19 cellular contexts compared by ENCODE assay signal in genomic region chr12:45737638-45738037, GRCh38. TPM values are rescaled to one million over a fixed set of nuclear protein-coding genes. Genes with fewer than 3 reads are reported as not detected.
DNase-seq lines count a peak whose midpoint lies in the region; ATAC-seq, FAIRE-seq and TF ChIP-seq lines count a peak whose summit lies in the region.
"Had no signal": no experiment of that assay in that cellular context is flagged by ENCODE, and none has a peak within 500 bp of the region (broad histone marks: within the 10 kb centered on the region; RNA-seq: fewer than 3 reads in every experiment).

No MANE protein-coding gene starts in this region.

- no peaks in the 10 kb centered on the region for H3K27me3 Mint-ChIP-seq in activated naive CD8-positive, alpha-beta T cell
- H3K27me3 Mint-ChIP-seq in activated naive CD8-positive, alpha-beta T cell treated with anti-CD3 and anti-CD28 coated beads, Interleukin-2, amount 50 U/mL, for 24 hours = no peaks in the 10 kb centered on the region

- CTCF ChIA-PET in GM12878 (lab: Yijun Ruan, JAX) = no interaction called here

- no TSS peak for BruUV-seq in GM12878 (replicated peaks; lab: Mats Ljungman, UMichigan)

- peaks cover 10% of the 10 kb centered on the region; the same call in 2 of the 3 replicates for H3K9me3 ChIP-seq in GM12878 (replicated peaks; ENCODE audit: control insufficient read depth, insufficient read depth, low read length)

- peaks cover 15% of the 10 kb centered on the region for H3K36me3 Mint-ChIP-seq in activated naive CD8-positive, alpha-beta T cell
- peaks cover 48% of the 10 kb centered on the region for H3K36me3 Mint-ChIP-seq in activated naive CD8-positive, alpha-beta T cell treated with anti-CD3 and anti-CD28 coated beads, Interleukin-2, amount 50 U/mL, for 24 hours (ENCODE audit: low read depth)

- H3K4me3 Mint-ChIP-seq in activated naive CD8-positive, alpha-beta T cell = no peak overlapping the region
- no peak overlapping the region for H3K4me3 Mint-ChIP-seq in activated naive CD8-positive, alpha-beta T cell treated with anti-CD3 and anti-CD28 coated beads, Interleukin-2, amount 50 U/mL, for 24 hours
- H3K4me3 Mint-ChIP-seq: CD8-positive, alpha-beta T cell had no signal

- H3K9ac ChIP-seq in KMS-11 (no peak overlapping the region), GM12878 (ENCODE audit: control insufficient read depth, insufficient read depth, low read length) (no peak overlapping the region)

- no peaks in the 10 kb centered on the region for H3K9me3 Mint-ChIP-seq in activated naive CD8-positive, alpha-beta T cell (ENCODE audit: low read depth)
- peaks cover 4% of the 10 kb centered on the region for H3K9me3 Mint-ChIP-seq in activated naive CD8-positive, alpha-beta T cell treated with anti-CD3 and anti-CD28 coated beads, Interleukin-2, amount 50 U/mL, for 24 hours

- POLR2A ChIA-PET in GM12878 (lab: Charles Lee) = no interaction called here

- TF ChIP-seq RAD21 in GM12878 (IDR thresholded peaks at IDR 0.05; ENCODE audit: insufficient read depth, low read depth, low read length) = no peak

- in situ Hi-C loops in GM12878 (cut with MboI) = no loop called here

- peaks cover 12% of the 10 kb centered on the region; the same call in 1 of the 2 replicates for H4K20me1 ChIP-seq in KMS-11 (ENCODE audit: insufficient read depth)
- H4K20me1 ChIP-seq in GM12878 (ENCODE audit: control insufficient read depth, insufficient read depth) = no peaks in the 10 kb centered on the region

- FAIRE-seq in GM12878 (lab: Jason Lieb, UNC) = no peak
- FAIRE-seq: K562, RCC 7860 had no signal

- H3K27me3 ChIP-seq in KMS-11 (ENCODE audit: insufficient read depth, low read depth) (no peaks in the 10 kb centered on the region), GM12878 (replicated peaks in 1 of 2; ENCODE audit: control insufficient read depth in 2 of 2, insufficient read depth in 2 of 2, low read length in 1 of 2) (no peaks in the 10 kb centered on the region)
- H3K27me3 ChIP-seq: BE2C had no signal

- peaks cover 100% of the 10 kb centered on the region for H3K79me2 ChIP-seq in KMS-11 (ENCODE audit: insufficient read depth, low read depth)
- peaks cover 85% of the 10 kb centered on the region for H3K79me2 ChIP-seq in GM12878 (ENCODE audit: control insufficient read depth, insufficient read depth, low read length)

- intact Hi-C loops in GM12878 (cut with micrococcal nuclease; ENCODE audit: unreplicated experiment) = no loop called here

- no peak for TF ChIP-seq POLR2A in GM12878 (IDR thresholded peaks at IDR 0.05; ENCODE audit: low read depth, low read length)

- peak overlapping the region; percentile 64 for H3K27ac Mint-ChIP-seq in activated naive CD8-positive, alpha-beta T cell
- H3K27ac Mint-ChIP-seq in activated naive CD8-positive, alpha-beta T cell treated with anti-CD3 and anti-CD28 coated beads, Interleukin-2, amount 50 U/mL, for 24 hours = no peak overlapping the region

- no peak for TF ChIP-seq EP300 in GM12878 (IDR thresholded peaks at IDR 0.05; ENCODE audit: borderline replicate concordance in 1 of 2, control insufficient read depth in 1 of 2, low read depth in 2 of 2, low read length in 2 of 2)

- TF ChIP-seq CTCF in KMS-11 (conservative IDR thresholded peaks at IDR 0.05; ENCODE audit: low read depth, low read length) (no peak), GM12878 (IDR thresholded peaks at IDR 0.05 in 2 of 3, conservative IDR thresholded peaks at IDR 0.05 in 1 of 3; ENCODE audit: control insufficient read depth in 2 of 3, extremely low read depth in 1 of 3, insufficient read depth in 1 of 3, low read depth in 3 of 3, low read length in 3 of 3) (no peak)

- no peak overlapping the region for H2AFZ ChIP-seq in KMS-11 (ENCODE audit: low read depth)
- no peak overlapping the region for H2AFZ ChIP-seq in GM12878 (ENCODE audit: control insufficient read depth, low read depth, low read length)

- SMC1A ChIA-PET in GM12878 (lab: Charles Lee; ENCODE audit: uncharacterized antibody, unreplicated experiment) = no interaction called here

- H3K4me2 ChIP-seq in KMS-11 = peak overlapping the region; percentile 38
- no peak overlapping the region for H3K4me2 ChIP-seq in GM12878 (ENCODE audit: control insufficient read depth, insufficient read depth)

- H3K4me3 ChIP-seq in KMS-11 (IDR thresholded peaks at IDR 0.05; ENCODE audit: insufficient read depth, low read depth, low read length) (no peak overlapping the region), GM12878 (no peak overlapping the region)
- H3K4me3 ChIP-seq: HAP-1, K562 had no signal

- peaks cover 72% of the 10 kb centered on the region for H3K4me1 Mint-ChIP-seq in activated naive CD8-positive, alpha-beta T cell (ENCODE audit: low read depth)
- H3K4me1 Mint-ChIP-seq in activated naive CD8-positive, alpha-beta T cell treated with anti-CD3 and anti-CD28 coated beads, Interleukin-2, amount 50 U/mL, for 24 hours = peaks cover 52% of the 10 kb centered on the region

- RAD21 ChIA-PET in GM12878 (lab: Charles Lee; ENCODE audit: unreplicated experiment) = no interaction called here

- DNase-seq in activated naive CD8-positive, alpha-beta T cell treated with anti-CD3 and anti-CD28 coated beads, Interleukin-2, amount 50 U/mL, for 24 hours = no peak
- DNase-seq in GM12878 (ENCODE audit: low read depth, low spot score) (no peak), AML-193 (lab: John Stamatoyannopoulos, UW) (no peak)
- no peak for DNase-seq in stimulated activated CD8-positive, alpha-beta memory T cell treated with anti-CD3 and anti-CD28 coated beads, Interleukin-4, amount 100 ng/mL, for 48 hours
- DNase-seq: BE2C; CD8-positive, alpha-beta T cell; DMS79 treated with DMSO at 0.1 percent for 48 hours; NCI-H1417; NCI-H1930; NCI-H2171; NCI-H526; Right ventricle myocardium superior; SW 1271 had no signal

- H3K36me3 ChIP-seq in KMS-11 (ENCODE audit: insufficient read depth) (peaks cover 7% of the 10 kb centered on the region; the same call in 1 of the 2 replicates), GM12878 (ENCODE audit: control insufficient read depth in 2 of 2, insufficient read depth in 2 of 2, low read length in 1 of 2) (peaks cover 0 to 9% of the 10 kb centered on the region in 2 experiments; a peak in 3 of 4 replicates)

- H3K4me1 ChIP-seq in KMS-11 (ENCODE audit: low read depth, poor library complexity, severe bottlenecking) = peaks cover 71% of the 10 kb centered on the region
- no peaks in the 10 kb centered on the region for H3K4me1 ChIP-seq in GM12878 (ENCODE audit: control insufficient read depth, insufficient read depth, low read length)
- H3K4me1 ChIP-seq: BE2C had no signal

- no peak for ATAC-seq in activated naive CD8-positive, alpha-beta T cell treated with anti-CD3 and anti-CD28 coated beads, Interleukin-2, amount 50 U/mL, for 24 hours
- ATAC-seq in GM12878 (peak; percentile 26; the same call in 2 of the 3 replicates), HG03097 (IDR thresholded peaks at IDR 0.05; ENCODE audit: low FRiP score, unreplicated experiment) (no peak)
- ATAC-seq: CD8-positive, alpha-beta T cell; K562 had no signal

- H3K27ac ChIP-seq in KMS-11 = peak overlapping the region; percentile 26; the same call in 1 of the 2 replicates
- H3K27ac ChIP-seq in GM12878 (ENCODE audit: control insufficient read depth, insufficient read depth) = no peak overlapping the region

TF ChIP-seq in GM12878, 131 proteins besides CTCF, POLR2A, EP300 and RAD21:
- TF ChIP-seq TCF12 (IDR thresholded peaks at IDR 0.05; ENCODE audit: low read depth, low read length) (0 out of 2 replicates have a peak, but pooled peaks have one; percentile 43), EZH2 (IDR thresholded peaks at IDR 0.05; ENCODE audit: borderline replicate concordance, control insufficient read depth, low read depth, low read length) (no peak), LARP7 (IDR thresholded peaks at IDR 0.05) (no peak), TCF3 (IDR thresholded peaks at IDR 0.05; ENCODE audit: borderline replicate concordance, insufficient read depth, low read depth, low read length) (no peak; the same call in 1 of the 2 replicates), PAX5 (IDR thresholded peaks at IDR 0.05; ENCODE audit: borderline replicate concordance, low read depth, low read length) (no peak), SIX5 (IDR thresholded peaks at IDR 0.05; ENCODE audit: low read depth, low read length, severe bottlenecking) (no peak), MEF2B (IDR thresholded peaks at IDR 0.05; ENCODE audit: partially characterized antibody, poor library complexity, severe bottlenecking) (no peak)
- TF ChIP-seq, protein P1, sequence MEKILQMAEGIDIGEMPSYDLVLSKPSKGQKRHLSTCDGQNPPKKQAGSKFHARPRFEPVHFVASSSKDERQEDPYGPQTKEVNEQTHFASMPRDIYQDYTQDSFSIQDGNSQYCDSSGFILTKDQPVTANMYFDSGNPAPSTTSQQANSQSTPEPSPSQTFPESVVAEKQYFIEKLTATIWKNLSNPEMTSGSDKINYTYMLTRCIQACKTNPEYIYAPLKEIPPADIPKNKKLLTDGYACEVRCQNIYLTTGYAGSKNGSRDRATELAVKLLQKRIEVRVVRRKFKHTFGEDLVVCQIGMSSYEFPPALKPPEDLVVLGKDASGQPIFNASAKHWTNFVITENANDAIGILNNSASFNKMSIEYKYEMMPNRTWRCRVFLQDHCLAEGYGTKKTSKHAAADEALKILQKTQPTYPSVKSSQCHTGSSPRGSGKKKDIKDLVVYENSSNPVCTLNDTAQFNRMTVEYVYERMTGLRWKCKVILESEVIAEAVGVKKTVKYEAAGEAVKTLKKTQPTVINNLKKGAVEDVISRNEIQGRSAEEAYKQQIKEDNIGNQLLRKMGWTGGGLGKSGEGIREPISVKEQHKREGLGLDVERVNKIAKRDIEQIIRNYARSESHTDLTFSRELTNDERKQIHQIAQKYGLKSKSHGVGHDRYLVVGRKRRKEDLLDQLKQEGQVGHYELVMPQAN (conservative IDR thresholded peaks at IDR 0.05) = no peak

RNA-seq across cellular contexts. Expression of gene ARID2, which starts 8.1 kb away (rescaled TPM):
- 223 and 230 TPM in 2 replicates for total RNA-seq in GM12878 (2013; cell fraction: nucleolus; rRNA removed)
- total RNA-seq in GM12878 (2014; rRNA removed) = 20.6 and 20.7 TPM in 2 replicates
- total RNA-seq in GM12878 (2014; rRNA removed; fragmentation: Illumina TruSeq; extraction: Trizol) = 23.3 and 24.2 TPM in 2 replicates
- total RNA-seq in GM12878 (2021) = 19.8 and 21.3 TPM in 2 replicates
- polyA plus RNA-seq in GM12878 (2011; ENCODE audit: low read depth) = 3.8 TPM
- 29.8 and 30.2 TPM in 2 replicates for polyA plus RNA-seq in GM12878 (2011; rRNA removed)
- 18.6 and 19.1 TPM in 2 replicates for polyA plus RNA-seq in GM12878 (2011; cell fraction: cytosol; rRNA removed)
- polyA plus RNA-seq in GM12878 (2011; cell fraction: nucleus; rRNA removed) = 29.1 and 41.0 TPM in 2 replicates
- 5.5 and 5.6 TPM in 2 replicates for polyA plus RNA-seq in GM12878 (2012)
- 13.5 and 13.6 TPM in 2 replicates for polyA plus RNA-seq in GM12878 (2014; fragmentation: Illumina TruSeq; extraction: Trizol)
- 10 to 100 TPM in 1 of 2 experiments, 1 to 10 TPM in 1; 9.7 to 24.7 TPM for polyA plus RNA-seq in GM12878 (2014; fragmentation: Nextera tagmentation; extraction: Ambion mirVana)
- polyA plus RNA-seq in GM12878 (2014; rRNA removed) = 8.5 and 9.2 TPM in 2 replicates
- 10 to 100 TPM; 16.5 to 20.0 TPM for polyA plus RNA-seq in GM12878 (2016; fragmentation: Nextera tagmentation; extraction: Ambion mirVana)
- 103 and 134 TPM in 2 replicates for polyA minus RNA-seq in GM12878 (2011; rRNA and poly(A)+ RNA removed)
- polyA minus RNA-seq in GM12878 (2011; cell fraction: cytosol; rRNA and poly(A)+ RNA removed) = 21.1 and 27.6 TPM in 2 replicates
- 91.2 and 134 TPM in 2 replicates for polyA minus RNA-seq in GM12878 (2011; cell fraction: nucleus; rRNA and poly(A)+ RNA removed)
